In genomic region chr3:70550723-70551319, GRCh38 we compare ENCODE assay signal across 8 cellular contexts.
A peak's percentile ranks its signal among the peaks of the same experiment; 100 is the strongest.
DNase-seq lines count a peak whose midpoint lies in the region; TF ChIP-seq lines count a peak whose summit lies in the region.

No MANE protein-coding gene starts in this region.

- peaks cover 1% of the 10 kb centered on the region for H3K4me1 Mint-ChIP-seq in T-helper 2 cell treated with Interferon-gamma antibody and Interleukin-4, amounts not matched to agents 5 μg/mL and 100 μg/mL, for 36 hours (ENCODE audit: low read depth)

- DNase-seq in D341Med (ENCODE audit: low spot score) (peak; percentile 42), GM20000 (ENCODE audit: low spot score) (no peak), HUDEP-2 (lab: John Stamatoyannopoulos, UW; ENCODE audit: unreplicated experiment in 76 of 76) (peak in 49 of 76 experiments; percentile 0 to 49 (median 16)), astrocyte of the hippocampus (ENCODE audit: low read depth, low spot score) (peak; percentile 72), kidney tubule cell (ENCODE audit: low spot score) (peak; percentile 62), GM19238 (ENCODE audit: insufficient read length, low spot score) (no peak)
- DNase-seq in T-helper 2 cell treated with Interferon-gamma antibody and Interleukin-4, amounts not matched to agents 5 μg/mL and 100 μg/mL, for 36 hours (ENCODE audit: low spot score), result peak; percentile 59
- DNase-seq in stimulated activated CD4-positive, alpha-beta T cell treated with anti-CD3 and anti-CD28 coated beads, TNF-alpha, amount 100 ng/mL, for 4 hours (ENCODE audit: low read depth in 3 of 3), result peak; percentile 58 to 70 (median 58)

- no peaks in the 10 kb centered on the region for H3K36me3 Mint-ChIP-seq in T-helper 2 cell treated with Interferon-gamma antibody and Interleukin-4, amounts not matched to agents 5 μg/mL and 100 μg/mL, for 36 hours (ENCODE audit: low read depth)

- H3K4me3 Mint-ChIP-seq in T-helper 2 cell treated with Interferon-gamma antibody and Interleukin-4, amounts not matched to agents 5 μg/mL and 100 μg/mL, for 36 hours, result no peak overlapping the region

- peaks cover 12% of the 10 kb centered on the region for H3K27me3 Mint-ChIP-seq in T-helper 2 cell treated with Interferon-gamma antibody and Interleukin-4, amounts not matched to agents 5 μg/mL and 100 μg/mL, for 36 hours (ENCODE audit: low read depth)

- H3K27ac Mint-ChIP-seq in T-helper 2 cell treated with Interferon-gamma antibody and Interleukin-4, amounts not matched to agents 5 μg/mL and 100 μg/mL, for 36 hours, result no peak overlapping the region

- peak; percentile 50 for TF ChIP-seq CTCF in GM20000 (IDR thresholded peaks at IDR 0.05; ENCODE audit: extremely low read depth, missing control alignments)

- no peaks in the 10 kb centered on the region for H3K9me3 Mint-ChIP-seq in T-helper 2 cell treated with Interferon-gamma antibody and Interleukin-4, amounts not matched to agents 5 μg/mL and 100 μg/mL, for 36 hours

Comparison
In these comparisons a context has a peak if more than half of its experiments do, and no peak if none do; other contexts are left out.
1. DNase-seq: peak in D341Med (single experiment), HUDEP-2 (49 of 76), T-helper 2 cell treated with Interferon-gamma antibody and Interleukin-4, amounts not matched to agents 5 μg/mL and 100 μg/mL, for 36 hours (single experiment), astrocyte of the hippocampus (single experiment), kidney tubule cell (single experiment) and stimulated activated CD4-positive, alpha-beta T cell treated with anti-CD3 and anti-CD28 coated beads, TNF-alpha, amount 100 ng/mL, for 4 hours (3 of 3); none in GM20000 (single experiment) and GM19238 (single experiment).